In the genomic region with DNA sequence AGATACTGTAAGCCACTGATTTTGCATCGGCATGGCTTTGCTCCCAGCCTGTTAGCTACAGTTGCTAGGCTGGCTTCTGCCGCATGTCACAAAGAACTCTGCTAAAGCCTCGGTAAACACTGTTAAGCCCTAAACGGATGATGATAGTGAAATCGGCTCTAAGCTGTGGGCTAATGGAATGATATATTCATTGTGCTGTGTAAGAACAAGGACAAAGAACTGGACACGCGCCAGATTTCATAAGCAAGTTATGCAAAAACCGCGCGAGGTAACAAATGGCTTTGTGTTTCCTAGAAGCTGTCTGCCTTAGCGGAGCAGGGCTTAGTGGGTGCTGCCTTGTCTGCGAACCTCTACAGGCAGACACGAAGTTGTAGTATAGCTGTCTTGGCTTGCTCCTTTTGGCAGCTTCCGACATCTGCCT, we compare ENCODE assay signal across 11 cellular contexts.
DNase-seq lines count a peak whose midpoint lies in the region; ATAC-seq and TF ChIP-seq lines count a peak whose summit lies in the region.
"Had no signal": no experiment of that assay in that cellular context is flagged by ENCODE, and none has a peak within 500 bp of the region (broad histone marks: within the 10 kb centered on the region; RNA-seq: fewer than 3 reads in every experiment).

No MANE protein-coding gene starts in this region.

- no peaks in the 10 kb centered on the region for H3K4me1 ChIP-seq in testis

- ATAC-seq in GM19467 (IDR thresholded peaks at IDR 0.05; ENCODE audit: unreplicated experiment) (no peak), GM19452 (IDR thresholded peaks at IDR 0.05; ENCODE audit: unreplicated experiment) (no peak)

- no peaks in the 10 kb centered on the region for H3K9me3 ChIP-seq in testis

- intact Hi-C loops in testis (cut with DNase I; ENCODE audit: low total_unique reads): no loop called here

- 26 to 53% methylated on average over 14 of the region's 14 CpGs for WGBS in testis, 2 donors

- H3K36me3 ChIP-seq in testis (ENCODE audit: low read depth, missing control alignments): no peaks in the 10 kb centered on the region

- DNase-seq in NCI-H1105 treated with DMSO at 0.1 percent for 48 hours (lab: John Stamatoyannopoulos, UW): peak; percentile 32
- no peak for DNase-seq in NCI-H1105 (lab: John Stamatoyannopoulos, UW)
- peak; percentile 16 for DNase-seq in amniotic epithelial cell (ENCODE audit: low read depth)
- peak; percentile 70 for DNase-seq in inferior parietal cortex (ENCODE audit: extremely low spot score)
- peak; percentile 50 for DNase-seq in testis
- DNase-seq in GM10266 (ENCODE audit: extremely low spot score): no peak
- DNase-seq: activated CD8-positive, alpha-beta memory T cell treated with anti-CD3 and anti-CD28 coated beads, Interleukin-2, amount 50 U/mL, for 48 hours; kidney glomerular epithelial cell; NCI-H1436 had no signal

- no peak for TF ChIP-seq POLR2A in testis (IDR thresholded peaks at IDR 0.05)

- H3K27me3 ChIP-seq in testis: no peaks in the 10 kb centered on the region

- no peak overlapping the region for H3K27ac ChIP-seq in testis

- TF ChIP-seq CTCF in testis (IDR thresholded peaks at IDR 0.05): no peak
- TF ChIP-seq CTCF in GM10266 (IDR thresholded peaks at IDR 0.05; ENCODE audit: control insufficient read depth, insufficient read depth, low read depth, missing control alignments): no peak

- no peak overlapping the region for H3K4me3 ChIP-seq in testis

Comparison
In these comparisons a context has a peak if more than half of its experiments do, and no peak if none do; other contexts are left out.
1. DNase-seq: peak in NCI-H1105 treated with DMSO at 0.1 percent for 48 hours (single experiment), amniotic epithelial cell (single experiment), inferior parietal cortex (single experiment) and testis (single experiment); none in NCI-H1105 (single experiment) and GM10266 (single experiment).